ENCODE assay signal across 7 cellular contexts in genomic region chr22:37639771-37640590, GRCh38. TPM values are rescaled to one million over a fixed set of nuclear protein-coding genes. Genes with fewer than 3 reads are reported as not detected.
DNase-seq lines count a peak whose midpoint lies in the region; ATAC-seq and TF ChIP-seq lines count a peak whose summit lies in the region.

No MANE protein-coding gene starts in this region.

- no peak for TF ChIP-seq CTCF in Peyer's patch (IDR thresholded peaks at IDR 0.05)
- TF ChIP-seq CTCF in endothelial cell (IDR thresholded peaks at IDR 0.05; ENCODE audit: unreplicated experiment), result no peak
- no peak for TF ChIP-seq CTCF in neural cell (IDR thresholded peaks at IDR 0.05; ENCODE audit: poor library complexity, severe bottlenecking)

- H3K4me3 Mint-ChIP-seq in endothelial cell (ENCODE audit: unreplicated experiment), result peak overlapping the region; percentile 83

- H2AFZ ChIP-seq in GM23248 (peak overlapping the region; percentile 83), neural cell (ENCODE audit: low read depth, low read length) (no peak overlapping the region)

- DNase-seq in GM23248, result peak; percentile 32
- peak; percentile 60 to 69 (median 68) for DNase-seq in Peyer's patch
- no peak for DNase-seq in endothelial cell (ENCODE audit: low spot score)
- DNase-seq in H4 (ENCODE audit: low spot score), result no peak

- no peak for TF ChIP-seq RAD21 in neural cell (conservative IDR thresholded peaks at IDR 0.05)

- H3K27me3 Mint-ChIP-seq in endothelial cell (ENCODE audit: unreplicated experiment), result peaks cover 8% of the 10 kb centered on the region

- no peak overlapping the region for H3K27ac Mint-ChIP-seq in endothelial cell (ENCODE audit: unreplicated experiment)

- H3K79me2 ChIP-seq in GM23248 (ENCODE audit: insufficient read depth) (peaks cover 5% of the 10 kb centered on the region; the same call in 1 of the 2 replicates), neural cell (replicated peaks; ENCODE audit: insufficient read depth, low read length) (no peaks in the 10 kb centered on the region)

- no peaks in the 10 kb centered on the region for H4K20me1 ChIP-seq in GM23248 (ENCODE audit: insufficient read depth)
- H4K20me1 ChIP-seq in neural cell (ENCODE audit: insufficient read depth), result no peaks in the 10 kb centered on the region

- in situ Hi-C loops in GM23248 (cut with MboI), result no loop called here

- H3F3A ChIP-seq in GM23248 (ENCODE audit: insufficient read depth) (peaks cover under 1% of the 10 kb centered on the region; the same call in 1 of the 2 replicates), neural cell (ENCODE audit: insufficient read depth, low read length, poor library complexity, severe bottlenecking) (no peaks in the 10 kb centered on the region)

- H3K4me1 Mint-ChIP-seq in endothelial cell (ENCODE audit: unreplicated experiment), result peaks cover 2% of the 10 kb centered on the region

- H3K27ac ChIP-seq in GM23248 (no peak overlapping the region), Peyer's patch (peak overlapping the region; percentile 87 to 98 (median 94)), neural cell (ENCODE audit: low read length) (no peak overlapping the region)

- no peaks in the 10 kb centered on the region for H3K9me3 ChIP-seq in GM23248 (ENCODE audit: low read depth)
- no peaks in the 10 kb centered on the region for H3K9me3 ChIP-seq in Peyer's patch
- no peaks in the 10 kb centered on the region for H3K9me3 ChIP-seq in neural cell (ENCODE audit: low read length)

- H3K9me2 ChIP-seq in GM23248 (ENCODE audit: insufficient read depth) (no peaks in the 10 kb centered on the region), neural cell (ENCODE audit: insufficient read depth, low read length) (no peaks in the 10 kb centered on the region)

- H3K9me3 Mint-ChIP-seq in endothelial cell (ENCODE audit: unreplicated experiment), result no peaks in the 10 kb centered on the region

- H3K9ac ChIP-seq in GM23248, result peak overlapping the region; percentile 74
- H3K9ac ChIP-seq in neural cell (ENCODE audit: low read length), result no peak overlapping the region

- H3K27me3 ChIP-seq in GM23248 (replicated peaks; ENCODE audit: insufficient read depth) (no peaks in the 10 kb centered on the region), Peyer's patch (no peaks in the 10 kb centered on the region), neural cell (ENCODE audit: insufficient read depth, low read depth, low read length) (peaks cover 15% of the 10 kb centered on the region)

- H3K4me2 ChIP-seq in GM23248 (ENCODE audit: unreplicated experiment) (peak overlapping the region; percentile 85), neural cell (ENCODE audit: low read length) (no peak overlapping the region)

- H3K4me1 ChIP-seq in GM23248 (ENCODE audit: insufficient read depth), result peaks cover under 1% of the 10 kb centered on the region; the same call in 1 of the 2 replicates
- peaks cover 14 to 70% (median 49%) of the 10 kb centered on the region in 4 donors for H3K4me1 ChIP-seq in Peyer's patch

- WGBS in GM23248 (ENCODE audit: low coverage in 1 of 2, low lambda C conversion rate in 2 of 2, missing lambda C conversion rate in 2 of 2), 2 experiments, result 5 to 8% methylated on average over 17 to 27 of the region's 27 CpGs

- no peaks in the 10 kb centered on the region for H3K36me3 ChIP-seq in GM23248 (ENCODE audit: low read depth)
- H3K36me3 ChIP-seq in Peyer's patch, result peaks cover 0 to 18% (median 0%) of the 10 kb centered on the region in 3 donors
- H3K36me3 ChIP-seq in neural cell (ENCODE audit: insufficient read depth, low read length), result no peaks in the 10 kb centered on the region

- TF ChIP-seq EP300 in neural cell (conservative IDR thresholded peaks at IDR 0.05; ENCODE audit: poor library complexity, severe bottlenecking), result no peak

- H3K36me3 Mint-ChIP-seq in endothelial cell (ENCODE audit: low read depth, unreplicated experiment), result peaks cover 4% of the 10 kb centered on the region

- H3K4me3 ChIP-seq in GM23248 (peak overlapping the region; percentile 73), Peyer's patch (peak overlapping the region; percentile 54 to 85 (median 78)), neural cell (ENCODE audit: low read length) (peak overlapping the region; percentile 47)

- no peak for TF ChIP-seq POLR2A in Peyer's patch (IDR thresholded peaks at IDR 0.05)

- no peak for ATAC-seq in GM19467 (IDR thresholded peaks at IDR 0.05; ENCODE audit: unreplicated experiment)
- no peak for ATAC-seq in GM21528 (IDR thresholded peaks at IDR 0.05; ENCODE audit: low FRiP score, unreplicated experiment)

TF ChIP-seq in neural cell, 6 proteins besides CTCF, POLR2A, EP300 and RAD21:
- no peak for TF ChIP-seq REST (IDR thresholded peaks at IDR 0.05; ENCODE audit: borderline replicate concordance)
- TF ChIP-seq POLR2AphosphoS5 (IDR thresholded peaks at IDR 0.05), result no peak
- no peak for TF ChIP-seq SMC3 (conservative IDR thresholded peaks at IDR 0.05; ENCODE audit: poor library complexity)
- TF ChIP-seq TAF1 (IDR thresholded peaks at IDR 0.05; ENCODE audit: low read depth), result no peak
- no peak for TF ChIP-seq MXI1 (conservative IDR thresholded peaks at IDR 0.05; ENCODE audit: poor library complexity, severe bottlenecking)
- no peak for TF ChIP-seq EZH2 (IDR thresholded peaks at IDR 0.05; ENCODE audit: borderline replicate concordance, insufficient read depth, low read length, poor library complexity, severe bottlenecking)

RNA-seq across cellular contexts. Expression of gene SH3BP1, which starts 0.5 kb away (rescaled TPM):
- total RNA-seq in GM23248 (2014; rRNA removed; shearing (Covaris generic)), result 2.4 and 9.9 TPM in 2 replicates
- polyA plus RNA-seq in GM23248 (2016; fragmentation: Nextera tagmentation; extraction: Ambion mirVana) (0.81 and 0.89 TPM in 2 replicates), neural cell (0.63 TPM in 1 of 2 replicates, not detected in the other)
- total RNA-seq in Peyer's patch (100 to 1,000 TPM in 1 of 4 donors, 10 to 100 TPM in 3; 55.0 to 135 (median 71.8) TPM), endothelial cell (ENCODE audit: unreplicated experiment) (11.6 TPM)
- polyA minus RNA-seq in neural cell, result 0.69 and 0.73 TPM in 2 replicates
- total RNA-seq in H4 (2014; rRNA removed; shearing (Covaris generic)), result 6.9 and 14.7 TPM in 2 replicates

RNA-seq across cellular contexts. Expression of gene PDXP, which starts 18.5 kb away (rescaled TPM):
- 17.5 and 17.7 TPM in 2 replicates for total RNA-seq in GM23248 (2014; rRNA removed; shearing (Covaris generic))
- polyA plus RNA-seq in GM23248 (2016; fragmentation: Nextera tagmentation; extraction: Ambion mirVana), result 1.9 and 2.1 TPM in 2 replicates
- 100 to 1,000 TPM in 3 of 4 donors, 10 to 100 TPM in 1; 19.0 to 146 (median 111) TPM for total RNA-seq in Peyer's patch
- total RNA-seq in endothelial cell (ENCODE audit: unreplicated experiment), result 13.4 TPM
- polyA plus RNA-seq in neural cell, result 108 and 129 TPM in 2 replicates
- 91.5 and 104 TPM in 2 replicates for polyA minus RNA-seq in neural cell
- 9.0 and 9.3 TPM in 2 replicates for total RNA-seq in H4 (2014; rRNA removed; shearing (Covaris generic))

RNA-seq across cellular contexts. Expression of gene GGA1, which starts 31.3 kb away (rescaled TPM):
- total RNA-seq in GM23248 (2014; rRNA removed; shearing (Covaris generic)), result 29.7 and 36.9 TPM in 2 replicates
- polyA plus RNA-seq in GM23248 (2016; fragmentation: Nextera tagmentation; extraction: Ambion mirVana) (29.7 and 29.9 TPM in 2 replicates), neural cell (57.5 and 62.2 TPM in 2 replicates)
- total RNA-seq in Peyer's patch (100 to 1,000 TPM in 3 of 4 donors, 10 to 100 TPM in 1; 67.1 to 189 (median 117) TPM), endothelial cell (ENCODE audit: unreplicated experiment) (63.6 TPM)
- polyA minus RNA-seq in neural cell, result 52.9 and 54.5 TPM in 2 replicates
- 8.2 and 31.3 TPM in 2 replicates for total RNA-seq in H4 (2014; rRNA removed; shearing (Covaris generic))

RNA-seq across cellular contexts. Expression of gene LGALS1, which starts 35.5 kb away (rescaled TPM):
- total RNA-seq in GM23248 (2014; rRNA removed; shearing (Covaris generic)), result 5,290 and 7,830 TPM in 2 replicates
- 6,727 and 6,984 TPM in 2 replicates for polyA plus RNA-seq in GM23248 (2016; fragmentation: Nextera tagmentation; extraction: Ambion mirVana)
- 100 to 1,000 TPM in 1 of 4 donors, 10 to 100 TPM in 3; 44.8 to 352 (median 73.5) TPM for total RNA-seq in Peyer's patch
- 18.6 TPM for total RNA-seq in endothelial cell (ENCODE audit: unreplicated experiment)
- polyA plus RNA-seq in neural cell, result not detected in 2 replicates
- polyA minus RNA-seq in neural cell, result 1.5 TPM in 1 of 2 replicates, not detected in the other
- 1,239 and 1,549 TPM in 2 replicates for total RNA-seq in H4 (2014; rRNA removed; shearing (Covaris generic))

RNA-seq across cellular contexts. Expression of gene NOL12, which starts 46.2 kb away (rescaled TPM):
- total RNA-seq in GM23248 (2014; rRNA removed; shearing (Covaris generic)), result 4.9 and 19.1 TPM in 2 replicates
- polyA plus RNA-seq in GM23248 (2016; fragmentation: Nextera tagmentation; extraction: Ambion mirVana), result 24.9 and 25.1 TPM in 2 replicates
- 100 to 1,000 TPM in 1 of 4 donors, 10 to 100 TPM in 3; 37.5 to 144 (median 57.1) TPM for total RNA-seq in Peyer's patch
- 15.7 TPM for total RNA-seq in endothelial cell (ENCODE audit: unreplicated experiment)
- polyA plus RNA-seq in neural cell, result 77.5 and 90.0 TPM in 2 replicates
- 19.7 and 23.5 TPM in 2 replicates for polyA minus RNA-seq in neural cell
- total RNA-seq in H4 (2014; rRNA removed; shearing (Covaris generic)), result 25.7 and 27.3 TPM in 2 replicates

Comparison
In these comparisons a context has a peak if more than half of its experiments do, and no peak if none do; other contexts are left out.
1. DNase-seq: peak in GM23248 (single experiment) and Peyer's patch (3 of 3); none in endothelial cell (single experiment) and H4 (single experiment).
2. H3K27ac ChIP-seq: peak in Peyer's patch (4 of 4); none in GM23248 (single experiment) and neural cell (single experiment).
3. Peak in every context shown above with its lines, with median percentiles within 50 percentile points of each other: H3K4me3 ChIP-seq.